ENCODE assay signal across 10 cellular contexts in the genomic region with DNA sequence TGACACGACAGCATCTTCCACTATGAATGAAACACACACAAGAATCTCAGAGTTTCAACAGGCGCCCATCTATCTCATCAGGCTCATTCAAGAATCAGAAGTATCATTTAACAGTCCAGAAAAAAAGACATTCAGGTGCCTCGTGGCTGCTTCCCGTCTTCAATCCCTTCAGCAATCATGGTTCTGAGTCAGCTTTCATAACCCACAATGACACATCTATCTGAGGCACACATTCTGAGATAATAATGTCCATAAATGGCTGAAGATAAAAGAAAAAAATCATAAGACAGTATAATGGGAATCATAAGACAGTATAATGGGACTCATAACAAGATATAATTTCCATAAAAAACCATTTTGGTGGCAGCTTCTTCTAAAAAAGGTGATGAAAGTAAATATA. TPM values are rescaled to one million over a fixed set of nuclear protein-coding genes. Genes with fewer than 3 reads are reported as not detected.
DNase-seq lines count a peak whose midpoint lies in the region; ATAC-seq, FAIRE-seq and TF ChIP-seq lines count a peak whose summit lies in the region.
"Had no signal": no experiment of that assay in that cellular context is flagged by ENCODE, and none has a peak within 500 bp of the region (broad histone marks: within the 10 kb centered on the region; RNA-seq: fewer than 3 reads in every experiment).

No MANE protein-coding gene starts in this region.

- H3K27ac ChIP-seq in small intestine (ENCODE audit: low read depth in 1 of 2, low read length in 1 of 2), result no peak overlapping the region
- H3K27ac ChIP-seq: KMS-11 had no signal

- no peak for TF ChIP-seq POLR2A in GM18505 (IDR thresholded peaks at IDR 0.05; ENCODE audit: borderline replicate concordance, extremely low read depth, insufficient read depth, insufficient read length)

- TF ChIP-seq CTCF in fibroblast of villous mesenchyme (IDR thresholded peaks at IDR 0.05; ENCODE audit: insufficient read depth, low read depth, low read length) (no peak), progenitor cell of endocrine pancreas (IDR thresholded peaks at IDR 0.05; ENCODE audit: unreplicated experiment) (no peak)

- H3K4me1 ChIP-seq in small intestine (ENCODE audit: control insufficient read depth in 2 of 2, insufficient read depth in 1 of 2, low read depth in 1 of 2, low read length in 1 of 2), result no peaks in the 10 kb centered on the region

- no peak for FAIRE-seq in small intestine (lab: Jason Lieb, UNC)

- WGBS in small intestine, 3 donors, result 64 to 73% (median 66%) methylated on average over 4 of the region's 4 CpGs

- no peaks in the 10 kb centered on the region for H3K27me3 ChIP-seq in small intestine (ENCODE audit: control insufficient read depth in 2 of 2, insufficient read depth in 2 of 2, low read length in 2 of 2)

- no peaks in the 10 kb centered on the region for H3K9me3 ChIP-seq in small intestine (ENCODE audit: control insufficient read depth, low read depth)

- no peaks in the 10 kb centered on the region for H3K27me3 Mint-ChIP-seq in T-helper 2 cell treated with Interferon-gamma antibody and Interleukin-4, amounts not matched to agents 5 μg/mL and 100 μg/mL, for 36 hours (ENCODE audit: low read depth)
- no peaks in the 10 kb centered on the region for H3K27me3 Mint-ChIP-seq in progenitor cell of endocrine pancreas

- H3K36me3 Mint-ChIP-seq in T-helper 2 cell treated with Interferon-gamma antibody and Interleukin-4, amounts not matched to agents 5 μg/mL and 100 μg/mL, for 36 hours (ENCODE audit: low read depth), result peaks cover 22% of the 10 kb centered on the region
- peaks cover 1% of the 10 kb centered on the region for H3K36me3 Mint-ChIP-seq in progenitor cell of endocrine pancreas (ENCODE audit: insufficient read depth)

- H3K36me3 ChIP-seq in small intestine (ENCODE audit: control insufficient read depth in 2 of 2, insufficient read depth in 2 of 2, low read length in 2 of 2), result peaks cover 0 to 2% of the 10 kb centered on the region in 2 donors

- H3K4me1 Mint-ChIP-seq in T-helper 2 cell treated with Interferon-gamma antibody and Interleukin-4, amounts not matched to agents 5 μg/mL and 100 μg/mL, for 36 hours (ENCODE audit: low read depth), result peaks cover 32% of the 10 kb centered on the region
- peaks cover 35% of the 10 kb centered on the region for H3K4me1 Mint-ChIP-seq in progenitor cell of endocrine pancreas (ENCODE audit: low read depth)

- in situ Hi-C loops in ACHN (cut with HindIII; ENCODE audit: low pct_ligation_motif_present, low pct_unique_long_range_greater_than_20kb, low sequenced_read_pairs), result no loop called here

- no peak overlapping the region for H3K4me3 Mint-ChIP-seq in T-helper 2 cell treated with Interferon-gamma antibody and Interleukin-4, amounts not matched to agents 5 μg/mL and 100 μg/mL, for 36 hours
- H3K4me3 Mint-ChIP-seq in progenitor cell of endocrine pancreas (ENCODE audit: low read depth), result no peak overlapping the region

- H3K27ac Mint-ChIP-seq in T-helper 2 cell treated with Interferon-gamma antibody and Interleukin-4, amounts not matched to agents 5 μg/mL and 100 μg/mL, for 36 hours, result peak overlapping the region; percentile 6
- H3K27ac Mint-ChIP-seq in progenitor cell of endocrine pancreas, result no peak overlapping the region

- H3K4me3 ChIP-seq in fibroblast of villous mesenchyme (ENCODE audit: low read depth, low read length) (no peak overlapping the region), small intestine (ENCODE audit: low read depth in 1 of 2, low read length in 2 of 2) (no peak overlapping the region)

- DNase-seq in ACHN (peak; percentile 24), GM04503 (ENCODE audit: low read depth) (peak; percentile 29), fibroblast of villous mesenchyme (ENCODE audit: low read depth) (peak; percentile 67), progenitor cell of endocrine pancreas (ENCODE audit: low spot score, unreplicated experiment) (no peak), small intestine (no peak)
- no peak for DNase-seq in T-helper 2 cell treated with Interferon-gamma antibody and Interleukin-4, amounts not matched to agents 5 μg/mL and 100 μg/mL, for 36 hours (ENCODE audit: low spot score)
- no peak for DNase-seq in effector CD8-positive, alpha-beta T cell (lab: John Stamatoyannopoulos, UW)
- DNase-seq: COR-L47 had no signal

- H3K9me3 Mint-ChIP-seq in T-helper 2 cell treated with Interferon-gamma antibody and Interleukin-4, amounts not matched to agents 5 μg/mL and 100 μg/mL, for 36 hours, result peaks cover 4% of the 10 kb centered on the region
- H3K9me3 Mint-ChIP-seq in progenitor cell of endocrine pancreas (ENCODE audit: low read depth), result peaks cover 7% of the 10 kb centered on the region

- ATAC-seq in GM18505 (IDR thresholded peaks at IDR 0.05; ENCODE audit: unreplicated experiment), result no peak

RNA-seq across cellular contexts. Expression of a gene that starts 52.5 kb away (rescaled TPM):
- total RNA-seq in fibroblast of villous mesenchyme, result 5.2 and 7.7 TPM in 2 replicates
- 15.7 and 17.7 TPM in 2 replicates for total RNA-seq in progenitor cell of endocrine pancreas
- 10 to 100 TPM; 14.9 to 38.7 (median 24.9) TPM for polyA plus RNA-seq in small intestine

Comparison
In these comparisons a context has a peak if more than half of its experiments do, and no peak if none do; other contexts are left out.
1. DNase-seq: peak in ACHN (single experiment), GM04503 (single experiment) and fibroblast of villous mesenchyme (single experiment); none in T-helper 2 cell treated with Interferon-gamma antibody and Interleukin-4, amounts not matched to agents 5 μg/mL and 100 μg/mL, for 36 hours (single experiment), progenitor cell of endocrine pancreas (single experiment), small intestine (single experiment) and effector CD8-positive, alpha-beta T cell (single experiment).